In genomic region chr7:34757570-34758110, GRCh38 we compare ENCODE assay signal across 17 cellular contexts.
DNase-seq lines count a peak whose midpoint lies in the region; ATAC-seq and TF ChIP-seq lines count a peak whose summit lies in the region.
"Had no signal": no experiment of that assay in that cellular context is flagged by ENCODE, and none has a peak within 500 bp of the region (broad histone marks: within the 10 kb centered on the region; RNA-seq: fewer than 3 reads in every experiment).

No MANE protein-coding gene starts in this region.

- H2BK120ac ChIP-seq in mesenchymal stem cell (ENCODE audit: low read depth, low read length): no peak overlapping the region

- H3K4me1 Mint-ChIP-seq in chondrocyte (ENCODE audit: low read depth): peaks cover 3% of the 10 kb centered on the region

- H3K14ac ChIP-seq in mesenchymal stem cell (ENCODE audit: low read length in 2 of 2): no peak overlapping the region

- H2AFZ ChIP-seq in mesenchymal stem cell (ENCODE audit: low read depth, low read length): no peak overlapping the region
- H2AFZ ChIP-seq: GM23248 had no signal

- H3K9me3 ChIP-seq in mesenchymal stem cell (ENCODE audit: control insufficient read depth, low read length) (no peaks in the 10 kb centered on the region), SJCRH30 (replicated peaks) (no peaks in the 10 kb centered on the region)
- H3K9me3 ChIP-seq: A549, HAP-1 had no signal

- no peak overlapping the region for H3K27ac Mint-ChIP-seq in chondrocyte (ENCODE audit: unreplicated experiment)
- H3K27ac Mint-ChIP-seq: CD4-positive, alpha-beta T cell had no signal

- H3K4ac ChIP-seq in mesenchymal stem cell (ENCODE audit: low read depth in 1 of 2, low read length in 2 of 2): no peak overlapping the region

- H2AK5ac ChIP-seq in mesenchymal stem cell (ENCODE audit: low read length, severe bottlenecking): peak overlapping the region; percentile 23

- H3K23ac ChIP-seq in mesenchymal stem cell (ENCODE audit: low read length in 2 of 2): no peak overlapping the region

- H3K27me3 ChIP-seq in mesenchymal stem cell (ENCODE audit: control insufficient read depth in 1 of 2, insufficient read depth in 1 of 2, low read length in 2 of 2) (no peaks in the 10 kb centered on the region), SJCRH30 (no peaks in the 10 kb centered on the region)

- peaks cover 8% of the 10 kb centered on the region for H3K4me1 ChIP-seq in mesenchymal stem cell (ENCODE audit: control insufficient read depth, insufficient read depth, low read depth, low read length)
- no peaks in the 10 kb centered on the region for H3K4me1 ChIP-seq in SJCRH30
- H3K4me1 ChIP-seq: HAP-1 had no signal

- H4K8ac ChIP-seq in mesenchymal stem cell (ENCODE audit: low read length): no peak overlapping the region

- no peaks in the 10 kb centered on the region for H3K9me3 Mint-ChIP-seq in chondrocyte (ENCODE audit: low read depth)
- H3K9me3 Mint-ChIP-seq: CD4-positive, alpha-beta T cell had no signal

- no peak overlapping the region for H3K9ac ChIP-seq in mesenchymal stem cell (ENCODE audit: low read length)
- H3K9ac ChIP-seq: GM23248 had no signal

- H2BK15ac ChIP-seq in mesenchymal stem cell (ENCODE audit: low read depth, poor library complexity, severe bottlenecking): no peak overlapping the region

- H2BK5ac ChIP-seq in mesenchymal stem cell (ENCODE audit: low read depth, low read length, poor library complexity, severe bottlenecking): no peak overlapping the region

- H4K91ac ChIP-seq in mesenchymal stem cell (ENCODE audit: low read length): no peak overlapping the region

- H3K4me2 ChIP-seq in mesenchymal stem cell (ENCODE audit: low read length, poor library complexity, severe bottlenecking): no peak overlapping the region
- H3K4me2 ChIP-seq: A549 had no signal

- no peak overlapping the region for H3K18ac ChIP-seq in mesenchymal stem cell (ENCODE audit: low read depth in 1 of 2, low read length in 2 of 2)

- no peaks in the 10 kb centered on the region for H3K36me3 ChIP-seq in mesenchymal stem cell (ENCODE audit: control insufficient read depth in 1 of 2, insufficient read depth in 2 of 2, low read depth in 1 of 2, low read length in 2 of 2)
- no peaks in the 10 kb centered on the region for H3K36me3 ChIP-seq in SJCRH30
- H3K36me3 ChIP-seq: HAP-1 had no signal

- no peak overlapping the region for H3K27ac ChIP-seq in mesenchymal stem cell (ENCODE audit: low read length, poor library complexity, severe bottlenecking)
- no peak overlapping the region for H3K27ac ChIP-seq in SJCRH30
- H3K27ac ChIP-seq: GM23248, SK-N-MC had no signal

- peaks cover 10% of the 10 kb centered on the region for H3K27me3 Mint-ChIP-seq in chondrocyte (ENCODE audit: low read depth)

- no peaks in the 10 kb centered on the region for H3K79me1 ChIP-seq in mesenchymal stem cell (replicated peaks; ENCODE audit: low read length, poor library complexity, severe bottlenecking)

- H3K4me3 ChIP-seq in mesenchymal stem cell (ENCODE audit: insufficient read depth in 1 of 2, low read depth in 1 of 2, low read length in 2 of 2) (no peak overlapping the region), SJCRH30 (no peak overlapping the region)
- H3K4me3 ChIP-seq: A549, GM23248, HAP-1, SK-N-MC had no signal

- H3K4me3 Mint-ChIP-seq in chondrocyte (ENCODE audit: unreplicated experiment): no peak overlapping the region
- H3K4me3 Mint-ChIP-seq: CD4-positive, alpha-beta T cell had no signal

- H3K36me3 Mint-ChIP-seq in chondrocyte (ENCODE audit: low read depth): no peaks in the 10 kb centered on the region

- H2BK12ac ChIP-seq in mesenchymal stem cell (ENCODE audit: low read length in 2 of 2): no peak overlapping the region

- ATAC-seq in GM18498 (IDR thresholded peaks at IDR 0.05; ENCODE audit: unreplicated experiment) (peak; percentile 5), GM19324 (IDR thresholded peaks at IDR 0.05; ENCODE audit: low FRiP score, unreplicated experiment) (peak; percentile 11), HG03342 (IDR thresholded peaks at IDR 0.05; ENCODE audit: unreplicated experiment) (peak; percentile 4)
- ATAC-seq: A549, Right ventricle myocardium inferior had no signal

- TF ChIP-seq CTCF in chondrocyte (IDR thresholded peaks at IDR 0.05): no peak

- WGBS in mesenchymal stem cell: 81% methylated on average over 5 of the region's 5 CpGs

- DNase-seq in mesenchymal stem cell: no peak
- no peak for DNase-seq in pons (ENCODE audit: low spot score)
- no peak for DNase-seq in NCI-H526 (lab: John Stamatoyannopoulos, UW)
- no peak for DNase-seq in chondrocyte (ENCODE audit: low spot score)
- DNase-seq in SJCRH30: no peak
- DNase-seq: CD4-positive, alpha-beta T cell; GM23248; KG1; NCI-H187; NCI-H446 had no signal
